Comparison of ENCODE assay signal across 8 cellular contexts in genomic region chr12:31732926-31733548, GRCh38. TPM values are rescaled to one million over a fixed set of nuclear protein-coding genes. Genes with fewer than 3 reads are reported as not detected.
DNase-seq lines count a peak whose midpoint lies in the region; ATAC-seq and TF ChIP-seq lines count a peak whose summit lies in the region.

No MANE protein-coding gene starts in this region.

- DNase-seq in AG09309 (ENCODE audit: low read depth) (peak; percentile 29), HPDE6-E6E7 (ENCODE audit: extremely low spot score) (peak; percentile 84), fibroblast of lung (ENCODE audit: low read depth in 2 of 2) (peak; percentile 65 to 92), smooth muscle cell (lab: John Stamatoyannopoulos, UW; ENCODE audit: unreplicated experiment) (no peak), NCI-H1092 (lab: John Stamatoyannopoulos, UW) (no peak)
- peak; percentile 46 for DNase-seq in activated CD8-positive, alpha-beta T cell treated with anti-CD3 and anti-CD28 coated beads, Interleukin-2, amount 10 ng/mL, durations not matched to agents 7 days and 5 days

- H3K4me1 Mint-ChIP-seq in activated CD8-positive, alpha-beta T cell treated with anti-CD3 and anti-CD28 coated beads, Interleukin-2, amount 10 ng/mL, durations not matched to agents 7 days and 5 days (ENCODE audit: low read depth), result peaks cover 47% of the 10 kb centered on the region

- TF ChIP-seq CTCF in AG09309 (IDR thresholded peaks at IDR 0.05; ENCODE audit: control insufficient read depth, insufficient read depth, low read depth, low read length, missing control alignments) (no peak), fibroblast of lung (conservative IDR thresholded peaks at IDR 0.05 in 1 of 2, IDR thresholded peaks at IDR 0.05 in 1 of 2; ENCODE audit: low read depth in 1 of 2, low read length in 2 of 2) (no peak), smooth muscle cell (IDR thresholded peaks at IDR 0.05; ENCODE audit: borderline replicate concordance, insufficient read depth, poor library complexity, severe bottlenecking) (no peak)

- H4K20me1 ChIP-seq in fibroblast of lung (ENCODE audit: control insufficient read depth, extremely low read depth, insufficient read depth, low read length) (no peaks in the 10 kb centered on the region), smooth muscle cell (ENCODE audit: low read depth) (no peaks in the 10 kb centered on the region)

- H3K36me3 Mint-ChIP-seq in activated CD8-positive, alpha-beta T cell treated with anti-CD3 and anti-CD28 coated beads, Interleukin-2, amount 10 ng/mL, durations not matched to agents 7 days and 5 days (ENCODE audit: low read depth), result peaks cover 35% of the 10 kb centered on the region

- H3K27me3 Mint-ChIP-seq in activated CD8-positive, alpha-beta T cell treated with anti-CD3 and anti-CD28 coated beads, Interleukin-2, amount 10 ng/mL, durations not matched to agents 7 days and 5 days (ENCODE audit: low read depth), result no peaks in the 10 kb centered on the region

- peaks cover 22% of the 10 kb centered on the region for H3K9me3 Mint-ChIP-seq in activated CD8-positive, alpha-beta T cell treated with anti-CD3 and anti-CD28 coated beads, Interleukin-2, amount 10 ng/mL, durations not matched to agents 7 days and 5 days (ENCODE audit: insufficient read depth)

- H3F3A ChIP-seq in smooth muscle cell (ENCODE audit: low read depth), result peaks cover 52% of the 10 kb centered on the region

- H3K4me1 ChIP-seq in fibroblast of lung (ENCODE audit: control insufficient read depth, extremely low read depth, insufficient read depth, low read length) (peaks cover 5% of the 10 kb centered on the region), smooth muscle cell (ENCODE audit: low read depth) (peaks cover 8% of the 10 kb centered on the region)

- H3K9me3 ChIP-seq in fibroblast of lung (ENCODE audit: control insufficient read depth, insufficient read depth, low read depth, low read length), result no peaks in the 10 kb centered on the region
- no peaks in the 10 kb centered on the region for H3K9me3 ChIP-seq in smooth muscle cell (replicated peaks; ENCODE audit: low read depth)

- 55% methylated on average over 5 of the region's 5 CpGs for WGBS in smooth muscle cell (ENCODE audit: low lambda C conversion rate)

- POLR2A ChIA-PET in activated CD8-positive, alpha-beta T cell treated with anti-CD3 and anti-CD28 coated beads, Interleukin-2, amount 10 ng/mL, durations not matched to agents 7 days and 5 days (lab: Charles Lee), result interaction anchor here (0.6 to 1.6 kb wide), 2 partner anchors 40 to 226 kb away, joined by 3 to 5 read pairs; partner anchors contain the start of gene RESF1

- H3K4me3 ChIP-seq in AG09309 (ENCODE audit: control insufficient read depth, low read depth, low read length) (no peak overlapping the region), fibroblast of lung (replicated peaks in 1 of 4; ENCODE audit: control extremely low read depth in 1 of 4, insufficient read depth in 1 of 4, low read depth in 3 of 4, low read length in 4 of 4) (no peak overlapping the region), smooth muscle cell (no peak overlapping the region)

- no peaks in the 10 kb centered on the region for H3K36me3 ChIP-seq in fibroblast of lung (ENCODE audit: control insufficient read depth, insufficient read depth, low read length)
- no peaks in the 10 kb centered on the region for H3K36me3 ChIP-seq in smooth muscle cell (ENCODE audit: low read depth)

- no peak overlapping the region for H3K9ac ChIP-seq in fibroblast of lung (ENCODE audit: insufficient read depth, low read length)
- peak overlapping the region; percentile 62 for H3K9ac ChIP-seq in smooth muscle cell (ENCODE audit: low read depth)

- H3K27me3 ChIP-seq in fibroblast of lung (ENCODE audit: control insufficient read depth, insufficient read depth, low read length), result no peaks in the 10 kb centered on the region
- H3K27me3 ChIP-seq in smooth muscle cell (ENCODE audit: low read depth), result no peaks in the 10 kb centered on the region

- no peak overlapping the region for H3K4me3 Mint-ChIP-seq in activated CD8-positive, alpha-beta T cell treated with anti-CD3 and anti-CD28 coated beads, Interleukin-2, amount 10 ng/mL, durations not matched to agents 7 days and 5 days

- CTCF ChIA-PET in activated CD8-positive, alpha-beta T cell treated with anti-CD3 and anti-CD28 coated beads, Interleukin-2, amount 10 ng/mL, durations not matched to agents 7 days and 5 days (lab: Charles Lee), result interaction anchor here (1.5 to 2.1 kb wide), 3 partner anchors 10 to 17 kb away, joined by 3 to 6 read pairs (median 5); no protein-coding TSS in a partner anchor

- ATAC-seq in activated CD8-positive, alpha-beta T cell treated with anti-CD3 and anti-CD28 coated beads, Interleukin-2, amount 10 ng/mL, durations not matched to agents 7 days and 5 days, result no peak
- ATAC-seq in GM18909 (IDR thresholded peaks at IDR 0.05; ENCODE audit: poor library complexity, unreplicated experiment) (no peak), HG03280 (IDR thresholded peaks at IDR 0.05; ENCODE audit: unreplicated experiment) (no peak)

- H3K4me2 ChIP-seq in fibroblast of lung (ENCODE audit: extremely low read depth, insufficient read depth, low read length) (peak overlapping the region; percentile 8), smooth muscle cell (peak overlapping the region; percentile 78)

- no peaks in the 10 kb centered on the region for H3K79me2 ChIP-seq in fibroblast of lung (ENCODE audit: control insufficient read depth, insufficient read depth, low read length)
- H3K79me2 ChIP-seq in smooth muscle cell (ENCODE audit: low read depth), result no peaks in the 10 kb centered on the region

- H3K27ac ChIP-seq in fibroblast of lung (ENCODE audit: insufficient read depth, low read length), result no peak overlapping the region
- H3K27ac ChIP-seq in smooth muscle cell (ENCODE audit: low read depth), result peak overlapping the region; percentile 96

- H3K27ac Mint-ChIP-seq in activated CD8-positive, alpha-beta T cell treated with anti-CD3 and anti-CD28 coated beads, Interleukin-2, amount 10 ng/mL, durations not matched to agents 7 days and 5 days, result no peak overlapping the region

- H2AFZ ChIP-seq in fibroblast of lung (ENCODE audit: low read length) (no peak overlapping the region), smooth muscle cell (ENCODE audit: low read depth) (no peak overlapping the region)

RNA-seq across cellular contexts. Expression of gene AMN1, which starts 4.2 kb away (rescaled TPM):
- 1 to 10 TPM; 3.4 to 3.5 TPM for total RNA-seq in activated CD8-positive, alpha-beta T cell treated with anti-CD3 and anti-CD28 coated beads, Interleukin-2, amount 10 ng/mL, durations not matched to agents 7 days and 5 days
- total RNA-seq in fibroblast of lung, result 4.9 and 9.1 TPM in 2 replicates
- polyA plus RNA-seq in fibroblast of lung, result 6.8 and 10.4 TPM in 2 replicates
- 3.4 and 5.4 TPM in 2 replicates for polyA plus RNA-seq in fibroblast of lung (2012)
- not detected in 2 replicates for polyA minus RNA-seq in fibroblast of lung (ENCODE audit: low replicate concordance)
- total RNA-seq in smooth muscle cell, result 11.2 and 12.0 TPM in 2 replicates
- polyA plus RNA-seq in smooth muscle cell, result 7.3 and 11.1 TPM in 2 replicates

Comparison
In these comparisons a context has a peak if more than half of its experiments do, and no peak if none do; other contexts are left out.
1. DNase-seq: peak in AG09309 (single experiment), HPDE6-E6E7 (single experiment), activated CD8-positive, alpha-beta T cell treated with anti-CD3 and anti-CD28 coated beads, Interleukin-2, amount 10 ng/mL, durations not matched to agents 7 days and 5 days (single experiment) and fibroblast of lung (2 of 2); none in smooth muscle cell (single experiment) and NCI-H1092 (single experiment).